In genomic region chr18:40159141-40160017, GRCh38 we compare ENCODE assay signal across 10 cellular contexts.
DNase-seq lines count a peak whose midpoint lies in the region; ATAC-seq, FAIRE-seq and TF ChIP-seq lines count a peak whose summit lies in the region.
"Had no signal": no experiment of that assay in that cellular context is flagged by ENCODE, and none has a peak within 500 bp of the region (broad histone marks: within the 10 kb centered on the region; RNA-seq: fewer than 3 reads in every experiment).

No MANE protein-coding gene starts in this region.

- no peak overlapping the region for H3K4ac ChIP-seq in mesendoderm (ENCODE audit: low read depth, low read length)

- no peak overlapping the region for H4K8ac ChIP-seq in mesendoderm (ENCODE audit: low read depth, low read length)

- intact Hi-C loops in MCF 10A (cut with micrococcal nuclease) = loop anchor here (2.0 to 10.0 kb wide), 4 partner anchors 255 to 1215 kb away; no protein-coding TSS in a partner anchor

- no peak overlapping the region for H4K5ac ChIP-seq in mesendoderm (ENCODE audit: low read length)

- H3K9me3 ChIP-seq in GM23248 (ENCODE audit: low read depth) (no peaks in the 10 kb centered on the region), right atrium auricular region (no peaks in the 10 kb centered on the region)
- H3K9me3 ChIP-seq: SJSA1 had no signal

- WGBS in GM23248 (ENCODE audit: low coverage in 1 of 2, low lambda C conversion rate in 2 of 2, missing lambda C conversion rate in 2 of 2), 2 experiments = 1% methylated on average over 5 of the region's 5 CpGs
- WGBS in mesendoderm (ENCODE audit: extremely low coverage, insufficient coverage, low lambda C conversion rate) = no CpG with 5 or more reads among the region's 5 CpGs

- in situ Hi-C loops in GM23248 (cut with MboI) = no loop called here

- H3K4me1 Mint-ChIP-seq in MCF 10A (ENCODE audit: insufficient read depth, unreplicated experiment) = peaks cover 13% of the 10 kb centered on the region
- H3K4me1 Mint-ChIP-seq: naive B cell had no signal

- ATAC-seq in GM18858 (IDR thresholded peaks at IDR 0.05; ENCODE audit: unreplicated experiment) = no peak

- H3K79me2 ChIP-seq in GM23248 (ENCODE audit: insufficient read depth) = no peaks in the 10 kb centered on the region
- H3K79me2 ChIP-seq in mesendoderm (ENCODE audit: control insufficient read depth, insufficient read depth, low read length) = no peaks in the 10 kb centered on the region

- H3K9ac ChIP-seq in GM23248 (peak overlapping the region; percentile 46; the same call in 1 of the 2 replicates), mesendoderm (ENCODE audit: low read length) (no peak overlapping the region)

- POLR2A ChIA-PET in MCF 10A (lab: Yijun Ruan, JAX) = no interaction called here

- no peak overlapping the region for H3K4me3 Mint-ChIP-seq in MCF 10A (ENCODE audit: unreplicated experiment)
- H3K4me3 Mint-ChIP-seq: naive B cell had no signal

- no peak overlapping the region for H2BK120ac ChIP-seq in mesendoderm (ENCODE audit: low read depth, low read length)

- no peaks in the 10 kb centered on the region for H3K27me3 Mint-ChIP-seq in MCF 10A (ENCODE audit: insufficient read depth, unreplicated experiment)
- H3K27me3 Mint-ChIP-seq: naive B cell had no signal

- FAIRE-seq in RCC 7860 (lab: Jason Lieb, UNC) = no peak

- H3K36me3 ChIP-seq in GM23248 (ENCODE audit: low read depth) = no peaks in the 10 kb centered on the region
- no peaks in the 10 kb centered on the region for H3K36me3 ChIP-seq in mesendoderm (ENCODE audit: control insufficient read depth, insufficient read depth, low read length)
- H3K36me3 ChIP-seq in right atrium auricular region = no peaks in the 10 kb centered on the region
- H3K36me3 ChIP-seq: SJSA1 had no signal

- no peak overlapping the region for H3K23ac ChIP-seq in mesendoderm (ENCODE audit: low read length)

- no TSS peak for BruUV-seq in MCF 10A (replicated peaks; lab: Mats Ljungman, UMichigan)

- no peaks in the 10 kb centered on the region for H3F3A ChIP-seq in GM23248 (ENCODE audit: insufficient read depth)

- no peaks in the 10 kb centered on the region for H3K79me1 ChIP-seq in mesendoderm (ENCODE audit: low read length)

- H3K27me3 ChIP-seq in GM23248 (replicated peaks; ENCODE audit: insufficient read depth) = no peaks in the 10 kb centered on the region
- no peaks in the 10 kb centered on the region for H3K27me3 ChIP-seq in mesendoderm (ENCODE audit: insufficient read depth, low read length, poor library complexity)
- no peaks in the 10 kb centered on the region for H3K27me3 ChIP-seq in right atrium auricular region
- H3K27me3 ChIP-seq: SJSA1 had no signal

- H3K4me1 ChIP-seq in GM23248 (ENCODE audit: insufficient read depth) (peaks cover 3% of the 10 kb centered on the region; the same call in 1 of the 2 replicates), mesendoderm (ENCODE audit: control insufficient read depth, low read depth, low read length) (no peaks in the 10 kb centered on the region), right atrium auricular region (no peaks in the 10 kb centered on the region)
- H3K4me1 ChIP-seq: SJSA1 had no signal

- H3K4me2 ChIP-seq in GM23248 (ENCODE audit: unreplicated experiment) (peak overlapping the region; percentile 84), mesendoderm (ENCODE audit: low read length) (no peak overlapping the region)

- peak overlapping the region; percentile 67 for H2AFZ ChIP-seq in GM23248

- H2BK5ac ChIP-seq in mesendoderm (ENCODE audit: low read length) = no peak overlapping the region

- H3K9me2 ChIP-seq in GM23248 (ENCODE audit: insufficient read depth) = no peaks in the 10 kb centered on the region

- DNase-seq in GM23248 (peak; percentile 68), NCI-H2107 treated with DMSO at 0.1 percent for 48 hours (lab: John Stamatoyannopoulos, UW; ENCODE audit: unreplicated experiment) (peak; percentile 84), MCF 10A (ENCODE audit: unreplicated experiment) (peak; percentile 62), mesendoderm (peak; percentile 52), RCC 7860 (ENCODE audit: low spot score) (no peak), right atrium auricular region (ENCODE audit: low spot score) (no peak), NOMO-1 treated with dmso at 0.1 percent for 144 hours (lab: John Stamatoyannopoulos, UW; ENCODE audit: unreplicated experiment) (no peak)
- DNase-seq: naive B cell had no signal

- no peak overlapping the region for H3K27ac ChIP-seq in GM23248
- H3K27ac ChIP-seq in mesendoderm (ENCODE audit: low read depth, low read length) = no peak overlapping the region
- no peak overlapping the region for H3K27ac ChIP-seq in right atrium auricular region
- H3K27ac ChIP-seq: SJSA1 had no signal

- no peak overlapping the region for H3K27ac Mint-ChIP-seq in MCF 10A (ENCODE audit: low read depth, unreplicated experiment)
- H3K27ac Mint-ChIP-seq: naive B cell had no signal

- H3K18ac ChIP-seq in mesendoderm (ENCODE audit: low read length) = no peak overlapping the region

- H3K9me3 Mint-ChIP-seq in MCF 10A (ENCODE audit: unreplicated experiment) = no peaks in the 10 kb centered on the region

- peaks cover under 1% of the 10 kb centered on the region for H3K36me3 Mint-ChIP-seq in MCF 10A (ENCODE audit: insufficient read depth, unreplicated experiment)
- H3K36me3 Mint-ChIP-seq: naive B cell had no signal

- no peak overlapping the region for H2BK15ac ChIP-seq in mesendoderm (replicated peaks; ENCODE audit: low read depth)

- H3K4me3 ChIP-seq in GM23248 (peak overlapping the region; percentile 65), mesendoderm (ENCODE audit: low read length) (no peak overlapping the region), right atrium auricular region (no peak overlapping the region)
- H3K4me3 ChIP-seq: SJSA1 had no signal

- no peak overlapping the region for H2AK5ac ChIP-seq in mesendoderm (ENCODE audit: low read length)

- no peaks in the 10 kb centered on the region for H4K20me1 ChIP-seq in GM23248 (ENCODE audit: insufficient read depth)

- TF ChIP-seq CTCF in MCF 10A (IDR thresholded peaks at IDR 0.05; ENCODE audit: unreplicated experiment) (peak; percentile 55), right atrium auricular region (IDR thresholded peaks at IDR 0.05) (peak in 1 of 2 donors; percentile 55)

- CTCF ChIA-PET in MCF 10A (lab: Yijun Ruan, JAX) = interaction anchor here (0.6 to 2.6 kb wide), 15 partner anchors 9 to 1254 kb away, joined by 3 to 13 read pairs (median 3); no protein-coding TSS in a partner anchor

- no peak overlapping the region for H3K56ac ChIP-seq in mesendoderm (ENCODE audit: low read length)

Comparison
In these comparisons a context has a peak if more than half of its experiments do, and no peak if none do; other contexts are left out.
1. DNase-seq: peak in GM23248 (single experiment), NCI-H2107 treated with DMSO at 0.1 percent for 48 hours (single experiment), MCF 10A (single experiment) and mesendoderm (single experiment); none in RCC 7860 (single experiment), right atrium auricular region (single experiment) and NOMO-1 treated with dmso at 0.1 percent for 144 hours (single experiment).